Comparison of ENCODE assay signal across 1 cellular context in genomic region chr13:50125556-50126377, GRCh38.
TF ChIP-seq lines count a peak whose summit lies in the region.

No MANE protein-coding gene starts in this region.

TF ChIP-seq in HEK293, 187 proteins besides CTCF, POLR2A, EP300 and RAD21 (continued from another document):
- no peak for TF ChIP-seq HIC1 (tag by site-specific recombination; IDR thresholded peaks at IDR 0.05)
- TF ChIP-seq ZNF664 (tag by site-specific recombination; IDR thresholded peaks at IDR 0.05) = no peak
- TF ChIP-seq ZNF311 (tag by site-specific recombination; IDR thresholded peaks at IDR 0.05; ENCODE audit: borderline replicate concordance) = no peak
- TF ChIP-seq ZNF747 (tag by site-specific recombination; IDR thresholded peaks at IDR 0.05) = no peak
- peak; percentile 94 for TF ChIP-seq ZFP37 (tag by site-specific recombination; IDR thresholded peaks at IDR 0.05)
- TF ChIP-seq KLF16 (tag by site-specific recombination; IDR thresholded peaks at IDR 0.05) = 0 out of 2 replicates have a peak, but pooled peaks have one; percentile 30
- peak; percentile 93 for TF ChIP-seq ZSCAN30 (tag by site-specific recombination; IDR thresholded peaks at IDR 0.05)
- no peak; the same call in 1 of the 2 replicates for TF ChIP-seq ZNF777 (tag by site-specific recombination; IDR thresholded peaks at IDR 0.05; ENCODE audit: borderline replicate concordance)
- 0 out of 2 replicates have a peak, but pooled peaks have one; percentile 35 for TF ChIP-seq ZEB2 (tag by site-specific recombination; IDR thresholded peaks at IDR 0.05)
- no peak for TF ChIP-seq ZNF704 (tag by site-specific recombination; IDR thresholded peaks at IDR 0.05)
- no peak for TF ChIP-seq ZNF624 (tag by site-specific recombination; IDR thresholded peaks at IDR 0.05)
- peak; percentile 53 for TF ChIP-seq GLIS2 (tag by site-specific recombination; IDR thresholded peaks at IDR 0.05)
- no peak for TF ChIP-seq ZNF658 (tag by site-specific recombination; IDR thresholded peaks at IDR 0.05)
- TF ChIP-seq ZNF148 (tag by site-specific recombination; IDR thresholded peaks at IDR 0.05; ENCODE audit: borderline replicate concordance) = 0 out of 2 replicates have a peak, but pooled peaks have one; percentile 16
- no peak for TF ChIP-seq ZNF626 (tag by site-specific recombination; IDR thresholded peaks at IDR 0.05)
- no peak for TF ChIP-seq ZNF837 (tag by site-specific recombination; IDR thresholded peaks at IDR 0.05)
- TF ChIP-seq KLF8 (tag by site-specific recombination; IDR thresholded peaks at IDR 0.05) = peak; percentile 56; the same call in 1 of the 2 replicates
- TF ChIP-seq TRIM28 (IDR thresholded peaks at IDR 0.05; ENCODE audit: borderline replicate concordance, low read length) = no peak
- no peak; the same call in 1 of the 2 replicates for TF ChIP-seq ZBTB11 (tag by site-specific recombination; conservative IDR thresholded peaks at IDR 0.05; ENCODE audit: low read depth)
- no peak for TF ChIP-seq ZNF654 (tag by site-specific recombination; IDR thresholded peaks at IDR 0.05; ENCODE audit: low read depth)
- no peak for TF ChIP-seq ZNF274 (IDR thresholded peaks at IDR 0.05; ENCODE audit: low read length)
- TF ChIP-seq ZNF274 (tag by site-specific recombination; IDR thresholded peaks at IDR 0.05; ENCODE audit: borderline replicate concordance) = no peak
- peak; percentile 81 for TF ChIP-seq ZNF610 (tag by site-specific recombination; IDR thresholded peaks at IDR 0.05; ENCODE audit: borderline replicate concordance)
- no peak for TF ChIP-seq ZFP3 (tag by site-specific recombination; IDR thresholded peaks at IDR 0.05; ENCODE audit: low read depth)
- no peak for TF ChIP-seq ZNF701 (tag by site-specific recombination; IDR thresholded peaks at IDR 0.05)
- peak; percentile 74 for TF ChIP-seq ZNF596 (tag by site-specific recombination; IDR thresholded peaks at IDR 0.05)
- peak; percentile 23; the same call in 1 of the 2 replicates for TF ChIP-seq ZNF335 (tag by site-specific recombination; conservative IDR thresholded peaks at IDR 0.05)
- TF ChIP-seq ZNF112 (tag by site-specific recombination; IDR thresholded peaks at IDR 0.05) = no peak
- TF ChIP-seq KLF9 (tag by site-specific recombination; IDR thresholded peaks at IDR 0.05; ENCODE audit: low read depth) = no peak; the same call in 1 of the 2 replicates
- TF ChIP-seq ZSCAN5A (tag by site-specific recombination; IDR thresholded peaks at IDR 0.05) = no peak; the same call in 1 of the 2 replicates
- peak; percentile 71 for TF ChIP-seq ZNF398 (tag by site-specific recombination; IDR thresholded peaks at IDR 0.05)
- no peak for TF ChIP-seq SCRT1 (tag by site-specific recombination; IDR thresholded peaks at IDR 0.05; ENCODE audit: borderline replicate concordance)
- TF ChIP-seq ZNF560 (tag by site-specific recombination; IDR thresholded peaks at IDR 0.05; ENCODE audit: borderline replicate concordance) = no peak
- peak; percentile 90; the same call in 1 of the 2 replicates for TF ChIP-seq ZNF645 (tag by site-specific recombination; IDR thresholded peaks at IDR 0.05)
- no peak for TF ChIP-seq ZNF223 (tag by site-specific recombination; IDR thresholded peaks at IDR 0.05)
- TF ChIP-seq SCRT2 (tag by site-specific recombination; IDR thresholded peaks at IDR 0.05) = peak; percentile 76
- no peak for TF ChIP-seq ZBTB10 (tag by site-specific recombination; IDR thresholded peaks at IDR 0.05)
- TF ChIP-seq SP2 (tag by site-specific recombination; IDR thresholded peaks at IDR 0.05) = peak; percentile 16
- no peak for TF ChIP-seq SALL2 (tag by site-specific recombination; IDR thresholded peaks at IDR 0.05; ENCODE audit: borderline replicate concordance)
- TF ChIP-seq ZNF404 (tag by site-specific recombination; IDR thresholded peaks at IDR 0.05) = no peak
- TF ChIP-seq ZNF792 (tag by site-specific recombination; IDR thresholded peaks at IDR 0.05) = no peak
- no peak for TF ChIP-seq ZNF155 (tag by site-specific recombination; IDR thresholded peaks at IDR 0.05)
- TF ChIP-seq ZNF341 (tag by site-specific recombination; IDR thresholded peaks at IDR 0.05; ENCODE audit: low read depth) = peak; percentile 98
- TF ChIP-seq FEZF1 (tag by site-specific recombination; IDR thresholded peaks at IDR 0.05) = peak; percentile 73
- no peak for TF ChIP-seq OVOL3 (tag by site-specific recombination; IDR thresholded peaks at IDR 0.05)
TF ChIP-seq in HEK293: peak in this region for 59.
